ENCODE assay signal across 7 cellular contexts in genomic region chr6:42324656-42325324, GRCh38.
DNase-seq lines count a peak whose midpoint lies in the region; TF ChIP-seq lines count a peak whose summit lies in the region.
"Not testable (repeated sequence)": the region's sequence is repeated elsewhere in the genome, so short reads cannot be mapped to it uniquely, and the experiment has no call there.

No MANE protein-coding gene starts in this region.

- not testable (repeated sequence) for H4K20me1 ChIP-seq in SK-N-SH (ENCODE audit: insufficient read depth)

- H3K9me2 ChIP-seq in SK-N-SH = not testable (repeated sequence)

- not testable (repeated sequence) for H3K79me2 ChIP-seq in SK-N-SH (ENCODE audit: insufficient read depth)

- H3K4me3 ChIP-seq in SK-N-SH (ENCODE audit: low read depth in 2 of 2, low read length in 1 of 2); retinal pigment epithelial cell (ENCODE audit: low read length): not testable (repeated sequence)

- H3K4me2 ChIP-seq in SK-N-SH = not testable (repeated sequence)

- not testable (repeated sequence) for H3F3A ChIP-seq in SK-N-SH (replicated peaks; ENCODE audit: insufficient read depth)

- not testable (repeated sequence) for H3K36me3 ChIP-seq in SK-N-SH (replicated peaks in 1 of 2; ENCODE audit: control insufficient read depth in 1 of 2, insufficient read depth in 2 of 2, low read length in 1 of 2)

- H3K27ac ChIP-seq in SK-N-SH (ENCODE audit: low read depth in 2 of 2, low read length in 1 of 2) (peak overlapping the region in 1 of 2 experiments; percentile 4; a peak in 1 of 4 replicates), epithelial cell of prostate (peak overlapping the region; percentile 70)

- not testable (repeated sequence) for H2AFZ ChIP-seq in SK-N-SH (ENCODE audit: low read depth)

- H3K9ac ChIP-seq in SK-N-SH = not testable (repeated sequence)

- DNase-seq in EH (ENCODE audit: low read depth) (peak; percentile 81), HCEC 1CT (peak; percentile 51), M059J (ENCODE audit: low read depth) (peak; percentile 63), fibroblast of peridontal ligament (ENCODE audit: extremely low read depth) (peak; percentile 51), retinal pigment epithelial cell (ENCODE audit: low read depth) (peak; percentile 66)
- DNase-seq in SK-N-SH; epithelial cell of prostate (ENCODE audit: low read depth, low spot score): not testable (repeated sequence)

- H3K9me3 ChIP-seq in SK-N-SH = not testable (repeated sequence)

- TF ChIP-seq CTCF in SK-N-SH (IDR thresholded peaks at IDR 0.05); retinal pigment epithelial cell (conservative IDR thresholded peaks at IDR 0.05; ENCODE audit: low read depth, low read length): not testable (repeated sequence)

- H3K27me3 ChIP-seq in SK-N-SH (ENCODE audit: insufficient read depth) = not testable (repeated sequence)

- not testable (repeated sequence) for TF ChIP-seq RAD21 in SK-N-SH (IDR thresholded peaks at IDR 0.05; ENCODE audit: low read length)

- H3K4me1 ChIP-seq in SK-N-SH (ENCODE audit: control insufficient read depth in 1 of 2, insufficient read depth in 2 of 2, low read depth in 1 of 2, low read length in 1 of 2) = not testable (repeated sequence)

- not testable (repeated sequence) for TF ChIP-seq EP300 in SK-N-SH (IDR thresholded peaks at IDR 0.05; ENCODE audit: borderline replicate concordance in 1 of 2, low read depth in 1 of 2, low read length in 1 of 2)

- POLR2A ChIA-PET in SK-N-SH (lab: Yijun Ruan, JAX) = not testable (repeated sequence)

- WGBS in SK-N-SH (ENCODE audit: low lambda C conversion rate) = 80% methylated on average over 5 of the region's 5 CpGs

- CTCF ChIA-PET in SK-N-SH (lab: Yijun Ruan, JAX) = interaction anchor here (1.4 to 1.5 kb wide), 2 partner anchors 17 to 207 kb away, joined by 3 to 6 read pairs; no protein-coding TSS in a partner anchor

TF ChIP-seq in SK-N-SH, 30 proteins besides CTCF, POLR2A, EP300 and RAD21:
- TF ChIP-seq PBX3 (IDR thresholded peaks at IDR 0.05) (peak; percentile 69), JUND (IDR thresholded peaks at IDR 0.05) (peak; percentile 3; the same call in 1 of the 2 replicates)
